8 cellular contexts compared by ENCODE assay signal in the genomic region with DNA sequence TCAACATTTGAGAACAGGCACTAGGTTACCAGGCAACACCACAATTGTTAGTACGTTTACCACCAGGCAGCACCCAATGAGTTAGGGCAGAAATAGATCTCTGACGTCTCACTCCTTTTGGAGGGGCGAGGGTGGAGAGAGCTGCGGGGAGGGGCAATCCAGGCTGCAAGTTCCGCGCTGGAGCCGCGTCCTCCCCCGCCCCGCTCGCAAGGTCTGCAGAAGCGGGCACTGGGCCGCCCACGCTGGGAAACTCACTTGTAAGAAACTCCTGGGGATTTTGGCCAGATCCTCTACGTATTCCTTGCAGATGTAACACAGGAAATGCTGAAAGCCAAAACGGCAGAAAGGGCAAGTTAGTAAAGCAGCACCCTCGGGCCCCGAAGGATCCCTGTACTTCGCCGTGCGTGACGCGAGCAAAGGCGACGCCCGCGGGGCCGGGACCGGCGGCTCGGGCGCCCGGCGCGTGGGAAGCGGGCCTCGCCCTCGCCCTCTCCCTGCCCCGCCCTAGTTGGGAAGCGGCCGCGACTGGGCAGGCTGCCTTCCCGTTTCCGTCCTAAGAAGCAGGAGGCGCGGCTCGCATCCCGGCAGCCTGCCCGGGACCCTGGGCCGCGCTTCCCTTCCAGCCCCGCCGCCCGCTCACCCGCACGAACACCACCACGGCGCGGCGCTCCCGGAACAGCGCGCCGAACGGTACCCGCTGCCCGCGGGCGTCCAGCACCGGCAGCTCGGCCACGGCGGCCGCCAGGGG. TPM values are rescaled to one million over a fixed set of nuclear protein-coding genes. Genes with fewer than 3 reads are reported as not detected.
A peak's percentile ranks its signal among the peaks of the same experiment; 100 is the strongest.
DNase-seq lines count a peak whose midpoint lies in the region; ATAC-seq and TF ChIP-seq lines count a peak whose summit lies in the region.

No MANE protein-coding gene starts in this region.

- DNase-seq in NCI-H2029 treated with DMSO at 0.1 percent for 48 hours (lab: John Stamatoyannopoulos, UW) (peak; percentile 54), T47D (ENCODE audit: low read depth in 1 of 2, low spot score in 1 of 2) (peak; percentile 11 to 54), iPS-NIHi11 (ENCODE audit: low spot score) (peak; percentile 83), GDM1 (lab: John Stamatoyannopoulos, UW) (no peak)

- TF ChIP-seq CTCF in GM12872 (IDR thresholded peaks at IDR 0.05; ENCODE audit: insufficient read depth, low read depth, low read length) (peak; percentile 5; the same call in 1 of the 3 replicates), VCaP (conservative IDR thresholded peaks at IDR 0.05) (peak; percentile 21; the same call in 1 of the 2 replicates)

- peak overlapping the region; percentile 87 for H3K9ac ChIP-seq in skeletal muscle satellite cell (ENCODE audit: low read depth, low read length)

- H3K27me3 ChIP-seq in skeletal muscle satellite cell (ENCODE audit: control insufficient read depth, insufficient read depth, low read length), result no peaks in the 10 kb centered on the region

- in situ Hi-C loops in T47D (cut with HindIII; ENCODE audit: low pct_unique_long_range_greater_than_20kb, low sequenced_read_pairs), result no loop called here

- no peaks in the 10 kb centered on the region for H3K9me3 ChIP-seq in skeletal muscle satellite cell (replicated peaks; ENCODE audit: low read length)

- peaks cover 4% of the 10 kb centered on the region for H3K4me1 ChIP-seq in skeletal muscle satellite cell (ENCODE audit: control insufficient read depth, insufficient read depth, low read length)

- peak; percentile 58 for ATAC-seq in HG02759 (IDR thresholded peaks at IDR 0.05; ENCODE audit: unreplicated experiment)

- H3K4me3 ChIP-seq in skeletal muscle satellite cell (ENCODE audit: low read length), result peak overlapping the region; percentile 79

- H3K36me3 ChIP-seq in skeletal muscle satellite cell (ENCODE audit: insufficient read depth, low read length), result peaks cover 17% of the 10 kb centered on the region

- H3K27ac ChIP-seq in VCaP, result peak overlapping the region; percentile 92

- H3K4me2 ChIP-seq in skeletal muscle satellite cell (ENCODE audit: low read length), result peak overlapping the region; percentile 91

RNA-seq across cellular contexts. Expression of a gene that starts 0.5 kb away (rescaled TPM):
- total RNA-seq in skeletal muscle satellite cell (2012; rRNA removed), result 18.0 and 18.1 TPM in 2 replicates

RNA-seq across cellular contexts. Expression of a gene that starts 35.0 kb away (rescaled TPM):
- 13.5 and 14.2 TPM in 2 replicates for total RNA-seq in skeletal muscle satellite cell (2012; rRNA removed)
